8 cellular contexts compared by ENCODE assay signal in the genomic region with DNA sequence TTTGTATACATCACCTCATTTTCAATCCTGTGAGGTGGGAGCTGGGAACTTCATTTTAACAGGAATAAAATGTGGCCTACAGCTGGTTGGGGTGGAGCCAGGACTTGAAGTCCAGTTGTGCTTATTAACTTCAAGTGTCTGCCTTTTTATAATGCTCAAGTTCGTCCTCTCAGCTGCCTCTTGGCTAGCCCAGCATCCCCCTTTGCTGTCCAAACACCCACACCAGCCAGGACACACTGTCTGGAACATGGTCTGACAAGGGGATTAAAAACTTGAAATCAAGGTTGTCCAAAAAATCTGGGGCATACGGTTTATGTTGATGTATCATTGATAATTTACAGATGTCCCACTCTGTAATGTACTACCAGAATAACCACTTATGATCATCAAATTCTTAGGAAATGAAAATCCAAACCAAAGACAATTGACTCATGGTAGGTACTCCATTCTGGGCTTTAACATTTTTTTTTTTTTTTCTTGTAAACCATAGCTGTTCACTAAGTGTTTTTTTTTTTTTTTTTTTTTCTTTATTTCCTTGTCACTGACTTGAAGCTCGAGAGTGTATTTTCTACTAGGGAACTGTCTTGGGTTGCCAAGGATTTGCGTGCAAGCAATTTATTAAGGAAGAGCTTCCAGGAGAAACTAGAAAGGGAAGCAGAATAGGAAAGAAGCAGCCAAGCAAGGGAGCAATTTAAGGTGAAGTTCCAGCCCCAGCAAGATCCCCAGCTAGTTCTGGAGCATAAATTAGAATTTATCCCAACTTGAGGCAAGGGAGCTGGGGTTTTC.
DNase-seq lines count a peak whose midpoint lies in the region; ATAC-seq lines count a peak whose summit lies in the region.

No MANE protein-coding gene starts in this region.

- DNase-seq in activated naive CD4-positive, alpha-beta T cell treated with anti-CD3 and anti-CD28 coated beads, Interleukin-2, amount 50 U/mL, for 16 hours, result no peak
- DNase-seq in activated T-cell treated with anti-CD3 and anti-CD28 coated beads, Interleukin-2, amount 50 U/mL, for 24 hours, result peak; percentile 61
- DNase-seq in cardiac septum (ENCODE audit: low spot score) (peak; percentile 78), sciatic nerve (ENCODE audit: low spot score) (no peak), GDM1 (lab: John Stamatoyannopoulos, UW) (no peak), NCI-H1436 (lab: John Stamatoyannopoulos, UW) (no peak)

- peaks cover 4% of the 10 kb centered on the region for H3K9me3 Mint-ChIP-seq in activated naive CD4-positive, alpha-beta T cell treated with anti-CD3 and anti-CD28 coated beads, Interleukin-2, amount 50 U/mL, for 24 hours
- peaks cover 12% of the 10 kb centered on the region for H3K9me3 Mint-ChIP-seq in activated T-cell treated with anti-CD3 and anti-CD28 coated beads, Interleukin-2, amount 50 U/mL, for 24 hours

- H3K36me3 Mint-ChIP-seq in activated naive CD4-positive, alpha-beta T cell treated with anti-CD3 and anti-CD28 coated beads, Interleukin-2, amount 50 U/mL, for 24 hours, result no peaks in the 10 kb centered on the region
- H3K36me3 Mint-ChIP-seq in activated T-cell treated with anti-CD3 and anti-CD28 coated beads, Interleukin-2, amount 50 U/mL, for 24 hours (ENCODE audit: low read depth), result peaks cover 4% of the 10 kb centered on the region

- H3K27me3 Mint-ChIP-seq in activated naive CD4-positive, alpha-beta T cell treated with anti-CD3 and anti-CD28 coated beads, Interleukin-2, amount 50 U/mL, for 24 hours, result no peaks in the 10 kb centered on the region
- H3K27me3 Mint-ChIP-seq in activated T-cell treated with anti-CD3 and anti-CD28 coated beads, Interleukin-2, amount 50 U/mL, for 24 hours, result no peaks in the 10 kb centered on the region

- H3K4me1 Mint-ChIP-seq in activated naive CD4-positive, alpha-beta T cell treated with anti-CD3 and anti-CD28 coated beads, Interleukin-2, amount 50 U/mL, for 24 hours, result peaks cover 57% of the 10 kb centered on the region
- peaks cover 53% of the 10 kb centered on the region for H3K4me1 Mint-ChIP-seq in activated T-cell treated with anti-CD3 and anti-CD28 coated beads, Interleukin-2, amount 50 U/mL, for 24 hours (ENCODE audit: low read depth)

- intact Hi-C loops in cardiac septum (cut with DNase I), result no loop called here
- intact Hi-C loops in sciatic nerve (cut with DNase I), result no loop called here

- peak overlapping the region; percentile 83 for H3K4me3 Mint-ChIP-seq in activated naive CD4-positive, alpha-beta T cell treated with anti-CD3 and anti-CD28 coated beads, Interleukin-2, amount 50 U/mL, for 24 hours
- H3K4me3 Mint-ChIP-seq in activated T-cell treated with anti-CD3 and anti-CD28 coated beads, Interleukin-2, amount 50 U/mL, for 24 hours, result peak overlapping the region; percentile 74

- ATAC-seq in sciatic nerve, result peak; percentile 57
- no peak for ATAC-seq in GM21619 (IDR thresholded peaks at IDR 0.05; ENCODE audit: unreplicated experiment)

- H3K27ac Mint-ChIP-seq in activated naive CD4-positive, alpha-beta T cell treated with anti-CD3 and anti-CD28 coated beads, Interleukin-2, amount 50 U/mL, for 24 hours, result peak overlapping the region; percentile 91
- H3K27ac Mint-ChIP-seq in activated T-cell treated with anti-CD3 and anti-CD28 coated beads, Interleukin-2, amount 50 U/mL, for 24 hours, result peak overlapping the region; percentile 94

Comparison
In these comparisons a context has a peak if more than half of its experiments do, and no peak if none do; other contexts are left out.
1. DNase-seq: peak in activated T-cell treated with anti-CD3 and anti-CD28 coated beads, Interleukin-2, amount 50 U/mL, for 24 hours (single experiment) and cardiac septum (single experiment); none in activated naive CD4-positive, alpha-beta T cell treated with anti-CD3 and anti-CD28 coated beads, Interleukin-2, amount 50 U/mL, for 16 hours (single experiment), sciatic nerve (single experiment), GDM1 (single experiment) and NCI-H1436 (single experiment).